Comparison of ENCODE assay signal across 9 cellular contexts in the genomic region with DNA sequence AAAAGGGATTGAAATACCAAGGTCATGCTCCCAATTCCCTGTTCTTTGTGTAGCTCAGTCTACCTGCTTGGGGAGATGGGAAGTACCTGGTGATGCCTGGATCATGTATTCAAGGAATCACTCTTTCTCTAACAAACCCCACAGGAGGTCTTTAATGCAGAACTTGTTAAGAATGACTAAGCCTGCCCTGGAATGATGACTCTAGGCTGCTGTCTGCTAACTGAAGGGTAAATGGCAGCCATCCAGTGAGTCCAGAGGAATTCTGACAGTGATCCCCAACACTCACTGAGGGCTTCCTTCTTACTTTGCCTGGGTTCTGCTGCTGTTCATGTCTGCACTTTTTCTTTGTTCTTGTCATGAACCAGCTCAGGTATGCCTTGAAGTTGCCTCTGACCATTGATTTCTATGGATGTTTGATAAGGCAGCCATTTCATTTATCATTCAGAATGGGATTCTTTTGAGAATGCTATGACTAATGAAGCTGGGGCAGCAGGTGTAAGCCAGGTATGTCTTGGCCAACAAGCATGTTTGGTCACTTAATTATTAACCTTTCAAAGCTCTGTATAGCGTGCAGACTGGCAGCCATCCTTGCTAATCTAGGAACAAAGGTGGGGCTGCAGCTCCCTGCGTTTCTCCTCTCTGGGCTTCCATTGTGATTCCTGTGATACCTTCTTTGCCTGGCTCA. TPM values are rescaled to one million over a fixed set of nuclear protein-coding genes. Genes with fewer than 3 reads are reported as not detected.
DNase-seq lines count a peak whose midpoint lies in the region; ATAC-seq and TF ChIP-seq lines count a peak whose summit lies in the region.
"Had no signal": no experiment of that assay in that cellular context is flagged by ENCODE, and none has a peak within 500 bp of the region (broad histone marks: within the 10 kb centered on the region; RNA-seq: fewer than 3 reads in every experiment).

No MANE protein-coding gene starts in this region.

- no peaks in the 10 kb centered on the region for H3K9me3 ChIP-seq in psoas muscle
- no peaks in the 10 kb centered on the region for H3K9me3 ChIP-seq in effector memory CD4-positive, alpha-beta T cell (ENCODE audit: control insufficient read depth, low read length)

- H3K4me3 ChIP-seq in fibroblast of pulmonary artery (replicated peaks; ENCODE audit: low read depth, low read length) (no peak overlapping the region), psoas muscle (no peak overlapping the region)
- H3K4me3 ChIP-seq in effector memory CD4-positive, alpha-beta T cell (ENCODE audit: insufficient read depth, low read depth, low read length, poor library complexity, severe bottlenecking), result no peak overlapping the region

- ATAC-seq in psoas muscle, result no peak

- H3K27me3 ChIP-seq in psoas muscle (ENCODE audit: insufficient read depth in 3 of 3, low read length in 2 of 3), result no peaks in the 10 kb centered on the region
- H3K27me3 ChIP-seq in effector memory CD4-positive, alpha-beta T cell (replicated peaks; ENCODE audit: control insufficient read depth, insufficient read depth, low read length, poor library complexity, severe bottlenecking), result no peaks in the 10 kb centered on the region

- WGBS in psoas muscle, 3 donors, result 54 to 92% (median 64%) methylated on average over 2 of the region's 2 CpGs

- H3K27ac ChIP-seq in psoas muscle, result peak overlapping the region; percentile 23
- no peak overlapping the region for H3K27ac ChIP-seq in effector memory CD4-positive, alpha-beta T cell (ENCODE audit: insufficient read depth, low read length, poor library complexity, severe bottlenecking)

- intact Hi-C loops in psoas muscle (cut with DNase I) (no loop called here), cardiac septum (cut with DNase I) (no loop called here)

- H3K36me3 ChIP-seq in psoas muscle (ENCODE audit: insufficient read depth in 1 of 2, low read depth in 1 of 2), result peaks cover 4 to 11% of the 10 kb centered on the region in 2 donors
- H3K36me3 ChIP-seq in effector memory CD4-positive, alpha-beta T cell (ENCODE audit: control insufficient read depth, insufficient read depth, low read length), result no peaks in the 10 kb centered on the region

- H3K4me1 ChIP-seq in psoas muscle, result peaks cover 25% of the 10 kb centered on the region
- H3K4me1 ChIP-seq in effector memory CD4-positive, alpha-beta T cell (ENCODE audit: control insufficient read depth, insufficient read depth, low read length, poor library complexity, severe bottlenecking), result no peaks in the 10 kb centered on the region

- TF ChIP-seq CTCF in fibroblast of pulmonary artery (IDR thresholded peaks at IDR 0.05; ENCODE audit: low read length, missing control alignments), result no peak
- no peak for TF ChIP-seq CTCF in psoas muscle (IDR thresholded peaks at IDR 0.05)

- DNase-seq in DMS53 (lab: John Stamatoyannopoulos, UW) (peak; percentile 95), RPMI7951 (ENCODE audit: low read depth) (peak; percentile 86), fibroblast of pulmonary artery (ENCODE audit: low read depth) (peak; percentile 62), psoas muscle (no peak), HPDE6-E6E7 (ENCODE audit: extremely low spot score) (no peak), cardiac septum (ENCODE audit: low spot score) (no peak)
- no peak for DNase-seq in stimulated activated CD4-positive, alpha-beta T cell treated with anti-CD3 and anti-CD28 coated beads, Interleukin-12 subunit alpha, Interleukin-12 subunit beta, amount 100 ng/mL, for 4 hours
- DNase-seq in effector memory CD4-positive, alpha-beta T cell, result no peak
- DNase-seq: activated T-cell treated with anti-CD3 and anti-CD28 coated beads, Interleukin-2, amount 50 U/mL, for 24 hours had no signal

RNA-seq across cellular contexts. Expression of a gene that starts 11.4 kb away (rescaled TPM):
- 133 and 144 TPM in 2 replicates for total RNA-seq in RPMI7951 (2014; rRNA removed; shearing (Covaris generic))
- total RNA-seq in psoas muscle, result 10 to 100 TPM in 3 of 4 donors, 1 to 10 TPM in 1; 2.3 to 17.8 (median 15.7) TPM
- polyA plus RNA-seq in psoas muscle, result 1 to 10 TPM; 3.9 to 4.4 (median 4.0) TPM
- 20.7 TPM for total RNA-seq in cardiac septum

Comparison
In these comparisons a context has a peak if more than half of its experiments do, and no peak if none do; other contexts are left out.
1. DNase-seq: peak in DMS53 (single experiment), RPMI7951 (single experiment) and fibroblast of pulmonary artery (single experiment); none in psoas muscle (0 of 2), HPDE6-E6E7 (single experiment), stimulated activated CD4-positive, alpha-beta T cell treated with anti-CD3 and anti-CD28 coated beads, Interleukin-12 subunit alpha, Interleukin-12 subunit beta, amount 100 ng/mL, for 4 hours (single experiment), cardiac septum (single experiment) and effector memory CD4-positive, alpha-beta T cell (0 of 3).